ENCODE assay signal across 9 cellular contexts in the genomic region with DNA sequence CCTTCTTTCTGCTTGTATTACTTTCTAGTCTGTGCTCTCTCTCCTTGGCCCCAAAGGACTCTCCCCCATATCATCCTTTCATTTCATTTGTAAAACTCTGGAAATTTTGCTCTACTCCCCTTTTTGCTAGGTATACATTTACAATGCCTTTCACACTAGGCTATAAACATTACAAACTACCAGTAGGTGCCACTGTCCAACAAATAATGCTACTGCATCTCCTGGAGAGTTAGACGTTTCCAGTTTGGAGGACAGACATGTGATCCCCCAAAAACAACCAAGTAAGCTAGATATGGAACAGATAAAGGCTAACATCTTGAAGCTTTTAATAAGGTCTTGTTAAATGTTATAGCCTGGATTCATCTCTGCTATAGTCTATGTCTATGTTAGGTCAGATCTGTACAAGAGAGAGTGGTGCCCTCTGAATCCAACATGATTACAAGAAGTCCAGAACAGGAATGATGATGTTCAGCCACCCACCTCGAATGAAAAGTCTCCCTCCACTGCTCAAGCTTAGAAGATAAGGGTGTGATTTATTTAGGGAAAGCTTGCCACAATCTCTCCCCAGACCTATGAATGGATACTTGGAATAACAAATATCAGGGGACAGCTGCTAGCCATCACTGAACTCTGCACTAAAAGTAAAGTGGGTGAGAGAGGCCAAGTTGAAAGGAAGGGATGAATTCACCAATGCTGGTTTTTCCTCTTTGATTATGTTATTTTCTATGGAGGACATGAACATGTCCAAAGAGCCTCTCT.
DNase-seq lines count a peak whose midpoint lies in the region; ATAC-seq and TF ChIP-seq lines count a peak whose summit lies in the region.
"Had no signal": no experiment of that assay in that cellular context is flagged by ENCODE, and none has a peak within 500 bp of the region (broad histone marks: within the 10 kb centered on the region; RNA-seq: fewer than 3 reads in every experiment).

No MANE protein-coding gene starts in this region.

- H3K79me2 ChIP-seq in OCI-LY3 (ENCODE audit: low read length) = no peaks in the 10 kb centered on the region

- no peaks in the 10 kb centered on the region for H3K9me3 ChIP-seq in OCI-LY3 (ENCODE audit: insufficient read depth, low read length)

- 0 out of 2 replicates have a peak, but pooled peaks cover 4% of the 10 kb centered on the region for H4K20me1 ChIP-seq in OCI-LY3 (ENCODE audit: insufficient read depth, low read length)

- DNase-seq in fibroblast of mammary gland (ENCODE audit: low read depth) (peak; percentile 38), pons (ENCODE audit: low spot score) (peak; percentile 55), NCI-H2196 treated with DMSO at 0.1 percent for 48 hours (lab: John Stamatoyannopoulos, UW; ENCODE audit: unreplicated experiment) (no peak)
- DNase-seq: occipital lobe had no signal

- peak; percentile 29; the same call in 1 of the 2 replicates for TF ChIP-seq CTCF in OCI-LY3 (IDR thresholded peaks at IDR 0.05; ENCODE audit: low read depth, low read length)
- peak; percentile 11 for TF ChIP-seq CTCF in fibroblast of mammary gland (conservative IDR thresholded peaks at IDR 0.05; ENCODE audit: control insufficient read depth, insufficient read depth, low read depth, low read length)

- no peak overlapping the region for H3K27ac ChIP-seq in OCI-LY3 (ENCODE audit: low read length)

- no peaks in the 10 kb centered on the region for H3K27me3 ChIP-seq in OCI-LY3 (ENCODE audit: low read depth, low read length)

- ATAC-seq in GM19463 (IDR thresholded peaks at IDR 0.05; ENCODE audit: unreplicated experiment) (peak; percentile 73), HG03571 (IDR thresholded peaks at IDR 0.05; ENCODE audit: unreplicated experiment) (no peak), HG03521 (IDR thresholded peaks at IDR 0.05; ENCODE audit: unreplicated experiment) (no peak), HG03135 (IDR thresholded peaks at IDR 0.05; ENCODE audit: unreplicated experiment) (no peak)

- H3K4me1 ChIP-seq in OCI-LY3 (ENCODE audit: low read length) = no peaks in the 10 kb centered on the region

- no peak overlapping the region for H3K4me2 ChIP-seq in OCI-LY3 (ENCODE audit: low read length)

- H2AFZ ChIP-seq in OCI-LY3 (ENCODE audit: low read depth, low read length) = no peak overlapping the region

- no peak overlapping the region for H3K9ac ChIP-seq in OCI-LY3 (ENCODE audit: low read length)

- H3K4me3 ChIP-seq in OCI-LY3 (ENCODE audit: low read length) (no peak overlapping the region), fibroblast of mammary gland (ENCODE audit: control insufficient read depth, low read depth, low read length) (no peak overlapping the region)

- H3K36me3 ChIP-seq in OCI-LY3 (replicated peaks; ENCODE audit: low read depth, low read length) = peaks cover 38% of the 10 kb centered on the region
